10 cellular contexts compared by ENCODE assay signal in the genomic region with DNA sequence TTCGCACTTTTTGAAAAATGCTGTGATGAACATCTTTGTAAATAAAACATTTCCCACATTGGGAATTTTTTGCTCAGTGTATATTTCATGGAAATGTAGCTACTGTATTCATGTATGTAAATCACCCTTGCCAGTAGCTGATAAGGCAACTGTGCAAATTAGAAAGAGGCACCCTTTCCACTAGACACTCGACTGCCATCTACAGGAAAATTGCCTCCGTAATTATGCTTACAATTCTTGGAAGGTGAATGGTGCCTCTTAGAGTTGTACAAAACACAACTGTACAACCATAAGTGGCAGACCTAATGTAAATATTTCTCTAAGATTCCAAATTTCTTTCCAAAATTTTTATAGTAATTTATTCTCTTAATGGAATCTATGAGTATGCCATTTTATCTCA.
A peak's percentile ranks its signal among the peaks of the same experiment; 100 is the strongest.
DNase-seq lines count a peak whose midpoint lies in the region.
"Had no signal": no experiment of that assay in that cellular context is flagged by ENCODE, and none has a peak within 500 bp of the region (broad histone marks: within the 10 kb centered on the region; RNA-seq: fewer than 3 reads in every experiment).

No MANE protein-coding gene starts in this region.

- H3K27me3 Mint-ChIP-seq in activated T-helper 1 cell treated with anti-CD3 and anti-CD28 coated beads, Interleukin-12 subunit alpha, Interleukin-12 subunit beta, Interleukin-2, Interleukin-4 antibody, amounts not matched to agents 30 ng/mL and 10 ng/mL and 1 ng/mL, durations not matched to agents 14 hours and 24 hours and 36 hours (ENCODE audit: insufficient read depth), result no peaks in the 10 kb centered on the region

- H3K4me3 Mint-ChIP-seq in activated T-helper 1 cell treated with anti-CD3 and anti-CD28 coated beads, Interleukin-12 subunit alpha, Interleukin-12 subunit beta, Interleukin-2, Interleukin-4 antibody, amounts not matched to agents 30 ng/mL and 10 ng/mL and 1 ng/mL, durations not matched to agents 14 hours and 24 hours and 36 hours, result no peak overlapping the region
- H3K4me3 Mint-ChIP-seq: endodermal cell had no signal

- intact Hi-C loops in activated T-helper 1 cell treated with anti-CD3 and anti-CD28 coated beads, Interleukin-12 subunit alpha, Interleukin-12 subunit beta, Interleukin-2, Interleukin-4 antibody, amounts not matched to agents 30 ng/mL and 10 ng/mL and 1 ng/mL, durations not matched to agents 14 hours and 24 hours and 36 hours (cut with micrococcal nuclease), result no loop called here

- DNase-seq in NCI-H510A treated with DMSO at 0.1 percent for 48 hours (lab: John Stamatoyannopoulos, UW) (peak; percentile 47), NCI-H510A (lab: John Stamatoyannopoulos, UW) (no peak), NAMALWA (ENCODE audit: low spot score) (peak; percentile 48), RKO (ENCODE audit: low spot score) (peak; percentile 39), putamen (ENCODE audit: low spot score) (peak; percentile 16), SK-N-DZ (ENCODE audit: low spot score) (no peak)
- no peak for DNase-seq in activated T-helper 1 cell treated with anti-CD3 and anti-CD28 coated beads, Interleukin-12 subunit alpha, Interleukin-12 subunit beta, Interleukin-2, Interleukin-4 antibody, amounts not matched to agents 30 ng/mL and 10 ng/mL and 1 ng/mL, durations not matched to agents 14 hours and 24 hours and 36 hours (ENCODE audit: low spot score)
- no peak for DNase-seq in activated T-cell treated with anti-CD3 and anti-CD28 coated beads, Interleukin-2, amount 50 U/mL, for 1 hour
- DNase-seq: activated naive CD4-positive, alpha-beta T cell treated with Interleukin-2 at 50 U/mL for 16 hours; endodermal cell had no signal

- no peaks in the 10 kb centered on the region for H3K4me1 Mint-ChIP-seq in activated T-helper 1 cell treated with anti-CD3 and anti-CD28 coated beads, Interleukin-12 subunit alpha, Interleukin-12 subunit beta, Interleukin-2, Interleukin-4 antibody, amounts not matched to agents 30 ng/mL and 10 ng/mL and 1 ng/mL, durations not matched to agents 14 hours and 24 hours and 36 hours (ENCODE audit: low read depth)

- H3K9me3 Mint-ChIP-seq in activated T-helper 1 cell treated with anti-CD3 and anti-CD28 coated beads, Interleukin-12 subunit alpha, Interleukin-12 subunit beta, Interleukin-2, Interleukin-4 antibody, amounts not matched to agents 30 ng/mL and 10 ng/mL and 1 ng/mL, durations not matched to agents 14 hours and 24 hours and 36 hours, result no peaks in the 10 kb centered on the region
- H3K9me3 Mint-ChIP-seq: endodermal cell had no signal

- H3K27ac Mint-ChIP-seq in activated T-helper 1 cell treated with anti-CD3 and anti-CD28 coated beads, Interleukin-12 subunit alpha, Interleukin-12 subunit beta, Interleukin-2, Interleukin-4 antibody, amounts not matched to agents 30 ng/mL and 10 ng/mL and 1 ng/mL, durations not matched to agents 14 hours and 24 hours and 36 hours, result no peak overlapping the region
- H3K27ac Mint-ChIP-seq: endodermal cell had no signal

- no peaks in the 10 kb centered on the region for H3K36me3 Mint-ChIP-seq in activated T-helper 1 cell treated with anti-CD3 and anti-CD28 coated beads, Interleukin-12 subunit alpha, Interleukin-12 subunit beta, Interleukin-2, Interleukin-4 antibody, amounts not matched to agents 30 ng/mL and 10 ng/mL and 1 ng/mL, durations not matched to agents 14 hours and 24 hours and 36 hours (ENCODE audit: low read depth)

Comparison
In these comparisons a context has a peak if more than half of its experiments do, and no peak if none do; other contexts are left out.
1. DNase-seq: peak in NCI-H510A treated with DMSO at 0.1 percent for 48 hours (single experiment), NAMALWA (single experiment), RKO (single experiment) and putamen (single experiment); none in NCI-H510A (single experiment), activated T-helper 1 cell treated with anti-CD3 and anti-CD28 coated beads, Interleukin-12 subunit alpha, Interleukin-12 subunit beta, Interleukin-2, Interleukin-4 antibody, amounts not matched to agents 30 ng/mL and 10 ng/mL and 1 ng/mL, durations not matched to agents 14 hours and 24 hours and 36 hours (single experiment), activated T-cell treated with anti-CD3 and anti-CD28 coated beads, Interleukin-2, amount 50 U/mL, for 1 hour (single experiment) and SK-N-DZ (single experiment).